2 cellular contexts compared by ENCODE assay signal in the genomic region with DNA sequence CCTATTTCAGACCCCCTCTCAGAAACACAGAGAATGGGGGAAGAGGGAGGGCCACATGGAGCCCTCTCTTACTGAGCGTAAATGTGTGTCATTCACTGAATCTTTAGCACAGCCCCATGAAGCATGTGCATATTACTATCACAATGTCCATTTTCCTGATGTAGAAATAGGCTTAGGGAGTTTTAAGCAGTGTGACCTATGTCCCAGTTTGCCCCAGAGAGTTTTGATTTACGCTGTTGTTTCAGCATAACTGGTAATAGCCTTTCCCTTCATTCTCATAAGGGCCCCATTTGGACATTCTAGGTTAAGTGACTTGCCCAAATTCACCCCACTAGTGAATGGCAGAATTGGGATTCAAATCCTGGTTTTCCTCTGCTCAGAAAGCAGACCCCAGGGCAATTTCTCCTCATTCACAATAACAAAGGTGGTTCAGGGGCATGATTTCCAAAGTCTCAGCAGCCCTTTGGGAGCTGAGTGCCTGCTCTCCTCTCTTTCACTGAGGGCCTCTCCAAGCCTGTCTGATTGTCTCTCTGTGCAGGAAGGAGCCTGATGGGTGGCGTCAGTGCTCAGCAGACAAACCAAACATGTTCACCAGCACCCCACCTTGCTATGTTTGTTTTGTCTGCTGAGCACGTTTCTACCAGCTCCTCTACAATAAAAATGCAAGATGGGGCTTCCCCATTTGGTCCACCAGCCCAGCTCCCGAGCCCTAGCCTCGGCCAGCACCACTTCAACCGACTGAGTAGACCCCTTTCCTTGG.
TF ChIP-seq lines count a peak whose summit lies in the region.

No MANE protein-coding gene starts in this region.

TF ChIP-seq in A549, 52 proteins besides CTCF, POLR2A, EP300 and RAD21:
- no peak for TF ChIP-seq RNF2 (IDR thresholded peaks at IDR 0.05; ENCODE audit: borderline replicate concordance, low read depth)
- no peak for TF ChIP-seq ZNF302 (CRISPR knock-in tag; IDR thresholded peaks at IDR 0.05)
- no peak for TF ChIP-seq HOXB13 (CRISPR knock-in tag; IDR thresholded peaks at IDR 0.05; ENCODE audit: low read depth)
- no peak for TF ChIP-seq HDAC2 (IDR thresholded peaks at IDR 0.05)
- TF ChIP-seq HOXB5 (CRISPR knock-in tag; IDR thresholded peaks at IDR 0.05) = no peak
- no peak for TF ChIP-seq ZSCAN20 (CRISPR knock-in tag; IDR thresholded peaks at IDR 0.05)
- TF ChIP-seq HMGXB4 (CRISPR knock-in tag; IDR thresholded peaks at IDR 0.05; ENCODE audit: borderline replicate concordance) = no peak
- TF ChIP-seq HOXA7 (CRISPR knock-in tag; IDR thresholded peaks at IDR 0.05) = no peak
- no peak for TF ChIP-seq POLR2AphosphoS2 (conservative IDR thresholded peaks at IDR 0.05; ENCODE audit: low read length)

TF ChIP-seq in IMR-90, 13 proteins besides CTCF, POLR2A, EP300 and RAD21:
- TF ChIP-seq RCOR1 (IDR thresholded peaks at IDR 0.05; ENCODE audit: insufficient replicate concordance, low read length) (no peak), MXI1 (IDR thresholded peaks at IDR 0.05; ENCODE audit: borderline replicate concordance, low read depth, low read length) (no peak), RFX5 (IDR thresholded peaks at IDR 0.05; ENCODE audit: low read depth, low read length) (no peak), MAZ (IDR thresholded peaks at IDR 0.05; ENCODE audit: borderline replicate concordance, low read depth, low read length) (no peak), CHD1 (IDR thresholded peaks at IDR 0.05; ENCODE audit: low read depth, low read length) (no peak), MAFK (IDR thresholded peaks at IDR 0.05; ENCODE audit: low read depth, low read length) (no peak), ELK1 (IDR thresholded peaks at IDR 0.05; ENCODE audit: borderline replicate concordance, low read depth, low read length) (no peak), NFE2L2 (IDR thresholded peaks at IDR 0.05; ENCODE audit: low read depth, low read length) (no peak), CEBPB (IDR thresholded peaks at IDR 0.05; ENCODE audit: low read depth, low read length) (no peak), SMC3 (IDR thresholded peaks at IDR 0.05; ENCODE audit: low read depth, low read length) (no peak), BHLHE40 (IDR thresholded peaks at IDR 0.05; ENCODE audit: low read depth, low read length) (no peak), USF2 (IDR thresholded peaks at IDR 0.05; ENCODE audit: low read depth, low read length) (no peak)
